In the genomic region with DNA sequence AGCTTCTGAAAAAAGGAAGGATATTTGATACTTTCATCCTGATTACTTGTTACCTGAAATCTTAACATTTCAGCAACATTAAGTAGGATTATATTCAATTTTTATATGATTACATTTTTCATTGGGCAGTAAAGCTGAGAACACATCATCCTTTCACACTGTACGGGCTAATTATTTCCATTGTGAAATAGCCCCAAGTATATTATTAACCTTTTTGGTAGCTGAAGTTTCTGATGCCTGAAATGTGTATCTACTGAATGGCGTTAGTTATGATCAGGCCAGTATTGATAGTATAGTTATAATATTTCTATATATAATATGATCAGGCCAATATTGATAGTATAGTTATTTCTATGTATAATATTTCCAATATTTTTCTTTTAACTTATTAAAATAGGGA, we compare ENCODE assay signal across 19 cellular contexts. TPM values are rescaled to one million over a fixed set of nuclear protein-coding genes. Genes with fewer than 3 reads are reported as not detected.
"Had no signal": no experiment of that assay in that cellular context is flagged by ENCODE, and none has a peak within 500 bp of the region (broad histone marks: within the 10 kb centered on the region; RNA-seq: fewer than 3 reads in every experiment).

No MANE protein-coding gene starts in this region.

- H3K27me3 ChIP-seq: body of pancreas had no signal

- H3K4me3 ChIP-seq: body of pancreas had no signal

- H3K9me3 ChIP-seq: body of pancreas had no signal

- DNase-seq: activated CD4-positive, alpha-beta T cell treated with anti-CD3 and anti-CD28 coated beads for 4 hours; activated CD8-positive, alpha-beta memory T cell treated with anti-CD3 and anti-CD28 coated beads, Interleukin-2, amount 50 U/mL, for 4 hours; activated CD8-positive, alpha-beta T cell treated with anti-CD3 and anti-CD28 coated beads for 36 hours; activated naive CD4-positive, alpha-beta T cell; aorta; body of pancreas; central memory CD4-positive, alpha-beta T cell; Kasumi-1; NCI-H1048; NCI-H146; NCI-H187 treated with DMSO at 0.1 percent for 48 hours; NCI-H2081 treated with DMSO at 0.1 percent for 48 hours; NCI-H2171; NCI-H226; NCI-H526; NCI-H82; SHP77 treated with DMSO at 0.1 percent for 48 hours had no signal

- FAIRE-seq: bronchial epithelial cell had no signal

- H3K27ac ChIP-seq: body of pancreas had no signal

- ATAC-seq: activated CD4-positive, CD25-positive, alpha-beta regulatory T cell treated with anti-CD3 and anti-CD28 coated beads, Interleukin-2, amount 50 U/mL, for 24 hours; activated CD8-positive, alpha-beta T cell treated with anti-CD3 and anti-CD28 coated beads for 36 hours; body of pancreas had no signal

RNA-seq across cellular contexts. Expression of a gene that starts 40.4 kb away (rescaled TPM):
- total RNA-seq: activated CD8-positive, alpha-beta T cell treated with anti-CD3 and anti-CD28 coated beads for 36 hours; aorta; body of pancreas; bronchial epithelial cell had no signal
- polyA plus RNA-seq: aorta had no signal

RNA-seq across cellular contexts. Expression of a gene that starts 54.3 kb away (rescaled TPM):
- total RNA-seq: body of pancreas had no signal
